In genomic region chr6:51657491-51657890, GRCh38 we compare ENCODE assay signal across 11 cellular contexts.
"Had no signal": no experiment of that assay in that cellular context is flagged by ENCODE, and none has a peak within 500 bp of the region (broad histone marks: within the 10 kb centered on the region; RNA-seq: fewer than 3 reads in every experiment).

No MANE protein-coding gene starts in this region.

- DNase-seq: GM23248, GOT3, H7, HFFc6, KBM-7 had no signal

- H3K4me2 ChIP-seq: KMS-11 had no signal

- FAIRE-seq: HepG2 had no signal

- H3K9ac ChIP-seq: GM23248, KMS-11 had no signal

- H3K9me3 ChIP-seq: HAP-1 had no signal

- H3K4me3 Mint-ChIP-seq: HFFc6, IgD-negative memory B cell had no signal

- H3K4me1 Mint-ChIP-seq: IgD-negative memory B cell had no signal

- H2AFZ ChIP-seq: GM23248 had no signal

- H3K9me3 Mint-ChIP-seq: IgD-negative memory B cell had no signal

- H3K27ac Mint-ChIP-seq: HFFc6, IgD-negative memory B cell had no signal

- H3K4me3 ChIP-seq: GM23248, HAP-1 had no signal

- H3K27ac ChIP-seq: GM23248, HL-60, KMS-11 had no signal

- H3K4me1 ChIP-seq: HAP-1 had no signal

- H3K36me3 ChIP-seq: HAP-1 had no signal

- H3K36me3 Mint-ChIP-seq: IgD-negative memory B cell had no signal

- ATAC-seq: HCT116, HepG2 had no signal
